Comparison of ENCODE assay signal across 1 cellular context in the genomic region with DNA sequence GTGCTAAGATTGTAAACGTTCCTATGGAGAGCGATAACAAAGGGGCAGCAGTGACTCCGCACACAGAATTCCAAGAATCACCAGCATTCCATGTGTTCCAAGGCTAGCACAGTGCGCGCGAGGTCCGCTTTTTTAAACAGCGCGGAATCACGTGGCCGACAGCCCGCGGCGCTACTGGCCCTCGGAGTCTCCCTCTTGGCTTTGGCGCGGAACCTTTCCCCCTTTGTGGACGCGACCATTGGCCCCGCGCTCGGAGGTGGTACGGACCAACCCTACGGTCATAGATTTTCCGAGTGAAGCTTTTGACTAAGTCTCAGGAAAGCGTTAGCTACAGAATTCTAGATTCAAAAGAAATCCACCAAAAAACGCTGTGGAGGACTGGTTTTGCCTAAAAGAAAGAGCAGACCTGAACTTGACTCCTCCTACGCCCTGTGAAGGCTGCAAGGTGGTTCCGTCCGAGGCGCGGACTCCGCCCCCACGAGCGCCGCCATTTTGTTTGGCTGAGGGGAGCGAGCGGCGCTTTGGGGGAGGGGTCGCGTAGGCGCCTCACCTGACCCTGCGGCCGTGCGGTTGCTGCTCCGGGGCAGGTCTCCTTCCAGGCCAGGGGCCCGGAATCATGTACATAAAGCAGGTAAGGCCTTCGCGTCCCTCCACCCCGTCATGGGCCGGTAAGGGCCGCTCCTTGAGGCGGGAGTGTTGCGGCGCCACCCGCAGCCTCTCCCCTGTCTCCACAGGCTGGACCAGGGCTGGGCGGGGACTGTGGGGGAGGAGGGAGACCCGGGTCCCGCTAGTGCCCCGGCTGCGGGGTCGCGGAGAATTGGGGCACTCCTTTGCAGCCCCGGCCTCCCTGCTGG.
TF ChIP-seq lines count a peak whose summit lies in the region.

TSS of gene SMC3 (plus strand) at position 495 of the 854 bp plus-strand sequence. CDS start at position 617, 122 bp downstream.

TF ChIP-seq in SK-N-SH, 30 proteins besides CTCF, POLR2A, EP300 and RAD21 (continued from another document):
- TF ChIP-seq TEAD4 (IDR thresholded peaks at IDR 0.05; ENCODE audit: borderline replicate concordance, insufficient read depth) (peak; percentile 74; the same call in 1 of the 2 replicates), FOXM1 (IDR thresholded peaks at IDR 0.05; ENCODE audit: low read depth) (peak; percentile 18; the same call in 1 of the 2 replicates), MXI1 (IDR thresholded peaks at IDR 0.05; ENCODE audit: low read depth, low read length) (peak; percentile 99), POLR2AphosphoS5 (IDR thresholded peaks at IDR 0.05; ENCODE audit: low read depth, low read length) (peak; percentile 88), NFIC (IDR thresholded peaks at IDR 0.05; ENCODE audit: borderline replicate concordance) (no peak), RCOR1 (IDR thresholded peaks at IDR 0.05; ENCODE audit: low read length) (peak; percentile 57; the same call in 1 of the 2 replicates), EZH2phosphoT487 (IDR thresholded peaks at IDR 0.05; ENCODE audit: borderline replicate concordance, low read depth) (no peak), ELF1 (IDR thresholded peaks at IDR 0.05) (no peak), SMC3 (IDR thresholded peaks at IDR 0.05; ENCODE audit: low read depth, low read length) (no peak), FOXJ3 (CRISPR knock-in tag; IDR thresholded peaks at IDR 0.05) (no peak), JUND (IDR thresholded peaks at IDR 0.05) (0 out of 2 replicates have a peak, but pooled peaks have one; percentile 20)
- TF ChIP-seq, protein P1, sequence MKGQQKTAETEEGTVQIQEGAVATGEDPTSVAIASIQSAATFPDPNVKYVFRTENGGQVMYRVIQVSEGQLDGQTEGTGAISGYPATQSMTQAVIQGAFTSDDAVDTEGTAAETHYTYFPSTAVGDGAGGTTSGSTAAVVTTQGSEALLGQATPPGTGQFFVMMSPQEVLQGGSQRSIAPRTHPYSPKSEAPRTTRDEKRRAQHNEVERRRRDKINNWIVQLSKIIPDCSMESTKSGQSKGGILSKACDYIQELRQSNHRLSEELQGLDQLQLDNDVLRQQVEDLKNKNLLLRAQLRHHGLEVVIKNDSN (IDR thresholded peaks at IDR 0.05; ENCODE audit: borderline replicate concordance, low read depth): peak; percentile 96
- TF ChIP-seq, protein P2, sequence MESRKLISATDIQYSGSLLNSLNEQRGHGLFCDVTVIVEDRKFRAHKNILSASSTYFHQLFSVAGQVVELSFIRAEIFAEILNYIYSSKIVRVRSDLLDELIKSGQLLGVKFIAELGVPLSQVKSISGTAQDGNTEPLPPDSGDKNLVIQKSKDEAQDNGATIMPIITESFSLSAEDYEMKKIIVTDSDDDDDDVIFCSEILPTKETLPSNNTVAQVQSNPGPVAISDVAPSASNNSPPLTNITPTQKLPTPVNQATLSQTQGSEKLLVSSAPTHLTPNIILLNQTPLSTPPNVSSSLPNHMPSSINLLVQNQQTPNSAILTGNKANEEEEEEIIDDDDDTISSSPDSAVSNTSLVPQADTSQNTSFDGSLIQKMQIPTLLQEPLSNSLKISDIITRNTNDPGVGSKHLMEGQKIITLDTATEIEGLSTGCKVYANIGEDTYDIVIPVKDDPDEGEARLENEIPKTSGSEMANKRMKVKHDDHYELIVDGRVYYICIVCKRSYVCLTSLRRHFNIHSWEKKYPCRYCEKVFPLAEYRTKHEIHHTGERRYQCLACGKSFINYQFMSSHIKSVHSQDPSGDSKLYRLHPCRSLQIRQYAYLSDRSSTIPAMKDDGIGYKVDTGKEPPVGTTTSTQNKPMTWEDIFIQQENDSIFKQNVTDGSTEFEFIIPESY (IDR thresholded peaks at IDR 0.05; ENCODE audit: borderline replicate concordance, low read depth): peak; percentile 35; the same call in 1 of the 2 replicates
